ENCODE assay signal across 1 cellular context in genomic region chr13:33677215-33677614, GRCh38.
TF ChIP-seq lines count a peak whose summit lies in the region.

No MANE protein-coding gene starts in this region.

TF ChIP-seq in GM12878, 131 proteins besides CTCF, POLR2A, EP300 and RAD21 (continued from another document):
- TF ChIP-seq CEBPZ (IDR thresholded peaks at IDR 0.05; ENCODE audit: low read depth, low read length) = no peak
- no peak for TF ChIP-seq HDGF (IDR thresholded peaks at IDR 0.05)
- no peak for TF ChIP-seq TARDBP (IDR thresholded peaks at IDR 0.05; ENCODE audit: borderline replicate concordance)
- TF ChIP-seq CBX5 (IDR thresholded peaks at IDR 0.05; ENCODE audit: low read depth) = no peak
- TF ChIP-seq BMI1 (IDR thresholded peaks at IDR 0.05; ENCODE audit: borderline replicate concordance) = no peak
- no peak for TF ChIP-seq TCF3 (IDR thresholded peaks at IDR 0.05; ENCODE audit: borderline replicate concordance, insufficient read depth, low read depth, low read length)
- TF ChIP-seq MYC (IDR thresholded peaks at IDR 0.05; ENCODE audit: insufficient read depth, insufficient read length, insufficient replicate concordance, low read length, severe bottlenecking) = no peak
- TF ChIP-seq HSF1 (IDR thresholded peaks at IDR 0.05; ENCODE audit: low read depth, low read length) = no peak
- TF ChIP-seq YBX1 (IDR thresholded peaks at IDR 0.05) = no peak
- no peak for TF ChIP-seq PML (IDR thresholded peaks at IDR 0.05; ENCODE audit: low read length)
